Comparison of ENCODE assay signal across 1 cellular context in the genomic region with DNA sequence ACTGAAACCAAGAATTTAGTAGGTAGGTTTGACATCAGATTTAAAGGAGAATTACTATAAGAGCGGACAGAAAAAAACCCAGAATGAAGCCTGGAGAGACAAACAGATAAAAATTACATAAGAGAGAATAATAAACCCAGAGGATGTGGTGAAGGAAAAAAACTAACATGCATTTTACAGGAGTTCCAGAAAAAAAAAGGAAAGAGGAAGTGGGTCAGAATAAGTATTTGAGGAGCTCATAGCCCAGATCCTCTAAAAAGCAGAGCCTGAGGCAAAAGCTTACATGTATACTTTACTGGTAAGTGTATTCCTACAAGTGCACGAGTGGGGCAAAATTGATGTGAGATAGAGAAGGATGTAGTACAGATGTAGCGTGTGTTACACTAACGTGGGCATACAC.
A peak's percentile ranks its signal among the peaks of the same experiment; 100 is the strongest.
TF ChIP-seq lines count a peak whose summit lies in the region.

No MANE protein-coding gene starts in this region.

TF ChIP-seq in GM12878, 131 proteins besides CTCF, POLR2A, EP300 and RAD21:
- peak; percentile 38; the same call in 1 of the 2 replicates for TF ChIP-seq SPI1 (IDR thresholded peaks at IDR 0.05; ENCODE audit: borderline replicate concordance, insufficient read depth, low read depth, low read length)
- no peak for TF ChIP-seq NFXL1 (IDR thresholded peaks at IDR 0.05; ENCODE audit: borderline replicate concordance)
TF ChIP-seq in GM12878: peak in this region for 1.
